ENCODE assay signal across 1 cellular context in the genomic region with DNA sequence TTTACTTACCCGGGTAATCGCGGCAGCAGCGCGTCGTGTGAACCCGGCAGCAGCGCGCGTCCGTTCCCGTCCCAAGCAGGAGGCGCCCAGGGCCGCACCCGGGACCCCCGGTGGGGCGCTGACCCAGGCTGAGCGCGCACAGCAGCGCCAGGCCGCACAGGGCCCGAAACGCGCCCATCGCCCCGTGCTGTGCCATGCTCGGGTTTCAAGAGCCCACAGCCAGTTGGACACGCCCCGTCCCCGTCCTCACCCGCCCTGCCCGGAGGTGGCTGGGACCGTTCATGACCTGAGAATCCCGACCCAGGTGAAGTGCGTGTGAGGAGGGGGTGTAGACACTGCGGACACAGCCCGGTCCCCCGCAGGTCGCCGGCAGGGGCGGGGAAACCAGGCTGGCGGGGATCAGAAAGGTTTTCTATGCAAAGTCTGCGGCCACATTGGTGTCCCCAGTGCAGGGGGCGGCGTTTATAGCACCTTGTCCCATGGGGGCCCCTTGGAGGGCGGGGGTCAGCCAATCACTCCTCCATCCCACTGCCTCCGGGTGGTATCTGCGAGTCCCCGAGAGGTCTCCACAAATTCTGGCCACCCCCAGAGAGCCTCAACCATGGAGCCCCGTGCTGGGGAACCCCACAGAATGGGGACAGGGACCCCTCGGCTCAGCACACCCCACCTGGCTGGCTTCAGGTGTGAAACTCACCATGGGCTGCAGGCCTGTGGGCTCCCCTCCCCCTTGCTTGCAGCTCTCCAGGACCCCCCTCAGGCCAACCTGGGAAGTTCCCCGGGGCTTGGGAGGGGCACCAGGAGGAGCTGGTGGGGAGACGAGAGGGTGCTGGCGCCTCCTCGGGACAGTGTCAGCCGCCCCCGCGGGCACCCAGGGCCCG.
TF ChIP-seq lines count a peak whose summit lies in the region.

A gene with protein sequence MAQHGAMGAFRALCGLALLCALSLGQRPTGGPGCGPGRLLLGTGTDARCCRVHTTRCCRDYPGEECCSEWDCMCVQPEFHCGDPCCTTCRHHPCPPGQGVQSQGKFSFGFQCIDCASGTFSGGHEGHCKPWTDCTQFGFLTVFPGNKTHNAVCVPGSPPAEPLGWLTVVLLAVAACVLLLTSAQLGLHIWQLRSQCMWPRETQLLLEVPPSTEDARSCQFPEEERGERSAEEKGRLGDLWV (minus strand): TSS at position 217 of the 878 bp plus-strand sequence. CDS start 21 bp downstream, at position 196.

TF ChIP-seq in HCT116, 20 proteins besides CTCF, POLR2A, EP300 and RAD21 (continued from another document):
- TF ChIP-seq, protein P1, sequence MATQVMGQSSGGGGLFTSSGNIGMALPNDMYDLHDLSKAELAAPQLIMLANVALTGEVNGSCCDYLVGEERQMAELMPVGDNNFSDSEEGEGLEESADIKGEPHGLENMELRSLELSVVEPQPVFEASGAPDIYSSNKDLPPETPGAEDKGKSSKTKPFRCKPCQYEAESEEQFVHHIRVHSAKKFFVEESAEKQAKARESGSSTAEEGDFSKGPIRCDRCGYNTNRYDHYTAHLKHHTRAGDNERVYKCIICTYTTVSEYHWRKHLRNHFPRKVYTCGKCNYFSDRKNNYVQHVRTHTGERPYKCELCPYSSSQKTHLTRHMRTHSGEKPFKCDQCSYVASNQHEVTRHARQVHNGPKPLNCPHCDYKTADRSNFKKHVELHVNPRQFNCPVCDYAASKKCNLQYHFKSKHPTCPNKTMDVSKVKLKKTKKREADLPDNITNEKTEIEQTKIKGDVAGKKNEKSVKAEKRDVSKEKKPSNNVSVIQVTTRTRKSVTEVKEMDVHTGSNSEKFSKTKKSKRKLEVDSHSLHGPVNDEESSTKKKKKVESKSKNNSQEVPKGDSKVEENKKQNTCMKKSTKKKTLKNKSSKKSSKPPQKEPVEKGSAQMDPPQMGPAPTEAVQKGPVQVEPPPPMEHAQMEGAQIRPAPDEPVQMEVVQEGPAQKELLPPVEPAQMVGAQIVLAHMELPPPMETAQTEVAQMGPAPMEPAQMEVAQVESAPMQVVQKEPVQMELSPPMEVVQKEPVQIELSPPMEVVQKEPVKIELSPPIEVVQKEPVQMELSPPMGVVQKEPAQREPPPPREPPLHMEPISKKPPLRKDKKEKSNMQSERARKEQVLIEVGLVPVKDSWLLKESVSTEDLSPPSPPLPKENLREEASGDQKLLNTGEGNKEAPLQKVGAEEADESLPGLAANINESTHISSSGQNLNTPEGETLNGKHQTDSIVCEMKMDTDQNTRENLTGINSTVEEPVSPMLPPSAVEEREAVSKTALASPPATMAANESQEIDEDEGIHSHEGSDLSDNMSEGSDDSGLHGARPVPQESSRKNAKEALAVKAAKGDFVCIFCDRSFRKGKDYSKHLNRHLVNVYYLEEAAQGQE (IDR thresholded peaks at IDR 0.05; ENCODE audit: low read depth) = no peak
- TF ChIP-seq, protein P2, sequence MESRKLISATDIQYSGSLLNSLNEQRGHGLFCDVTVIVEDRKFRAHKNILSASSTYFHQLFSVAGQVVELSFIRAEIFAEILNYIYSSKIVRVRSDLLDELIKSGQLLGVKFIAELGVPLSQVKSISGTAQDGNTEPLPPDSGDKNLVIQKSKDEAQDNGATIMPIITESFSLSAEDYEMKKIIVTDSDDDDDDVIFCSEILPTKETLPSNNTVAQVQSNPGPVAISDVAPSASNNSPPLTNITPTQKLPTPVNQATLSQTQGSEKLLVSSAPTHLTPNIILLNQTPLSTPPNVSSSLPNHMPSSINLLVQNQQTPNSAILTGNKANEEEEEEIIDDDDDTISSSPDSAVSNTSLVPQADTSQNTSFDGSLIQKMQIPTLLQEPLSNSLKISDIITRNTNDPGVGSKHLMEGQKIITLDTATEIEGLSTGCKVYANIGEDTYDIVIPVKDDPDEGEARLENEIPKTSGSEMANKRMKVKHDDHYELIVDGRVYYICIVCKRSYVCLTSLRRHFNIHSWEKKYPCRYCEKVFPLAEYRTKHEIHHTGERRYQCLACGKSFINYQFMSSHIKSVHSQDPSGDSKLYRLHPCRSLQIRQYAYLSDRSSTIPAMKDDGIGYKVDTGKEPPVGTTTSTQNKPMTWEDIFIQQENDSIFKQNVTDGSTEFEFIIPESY (IDR thresholded peaks at IDR 0.05; ENCODE audit: extremely low read depth, insufficient replicate concordance, low read length) = no peak
- TF ChIP-seq CBX3 (IDR thresholded peaks at IDR 0.05; ENCODE audit: low read depth) (no peak), EZH2phosphoT487 (IDR thresholded peaks at IDR 0.05; ENCODE audit: borderline replicate concordance) (no peak), ELF1 (IDR thresholded peaks at IDR 0.05; ENCODE audit: borderline replicate concordance, low read depth) (no peak), FOSL1 (IDR thresholded peaks at IDR 0.05; ENCODE audit: low read depth) (no peak), TCF7L2 (IDR thresholded peaks at IDR 0.05; ENCODE audit: borderline replicate concordance, extremely low read depth, insufficient read depth, insufficient read length) (no peak), ZFX (IDR thresholded peaks at IDR 0.05) (peak; percentile 80; the same call in 1 of the 2 replicates), POLR2AphosphoS5 (IDR thresholded peaks at IDR 0.05; ENCODE audit: low read depth, low read length) (peak; percentile 73)
- TF ChIP-seq, protein P3, sequence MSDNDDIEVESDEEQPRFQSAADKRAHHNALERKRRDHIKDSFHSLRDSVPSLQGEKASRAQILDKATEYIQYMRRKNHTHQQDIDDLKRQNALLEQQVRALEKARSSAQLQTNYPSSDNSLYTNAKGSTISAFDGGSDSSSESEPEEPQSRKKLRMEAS (IDR thresholded peaks at IDR 0.05) = peak; percentile 75
